1 cellular context compared by ENCODE assay signal in genomic region chr17:1629647-1630310, GRCh38.
A peak's percentile ranks its signal among the peaks of the same experiment; 100 is the strongest.
TF ChIP-seq lines count a peak whose summit lies in the region.

No MANE protein-coding gene starts in this region.

TF ChIP-seq in HepG2, 621 proteins besides CTCF, POLR2A, EP300 and RAD21 (continued from another document):
- TF ChIP-seq ZBTB40 (IDR thresholded peaks at IDR 0.05) (no peak), ZBTB40 (CRISPR knock-in tag; IDR thresholded peaks at IDR 0.05) (peak; percentile 63), TFAP4 (IDR thresholded peaks at IDR 0.05; ENCODE audit: borderline replicate concordance, low read depth) (peak; percentile 58; the same call in 1 of the 2 replicates), PREB (CRISPR knock-in tag; IDR thresholded peaks at IDR 0.05) (peak; percentile 55; the same call in 1 of the 2 replicates), GLI4 (CRISPR knock-in tag; IDR thresholded peaks at IDR 0.05; ENCODE audit: borderline replicate concordance) (peak; percentile 81; the same call in 1 of the 2 replicates)
